Comparison of ENCODE assay signal across 17 cellular contexts in genomic region chr3:132638721-132639120, GRCh38. TPM values are rescaled to one million over a fixed set of nuclear protein-coding genes. Genes with fewer than 3 reads are reported as not detected.
A peak's percentile ranks its signal among the peaks of the same experiment; 100 is the strongest.
DNase-seq lines count a peak whose midpoint lies in the region; ATAC-seq and TF ChIP-seq lines count a peak whose summit lies in the region.
"Had no signal": no experiment of that assay in that cellular context is flagged by ENCODE, and none has a peak within 500 bp of the region (broad histone marks: within the 10 kb centered on the region; RNA-seq: fewer than 3 reads in every experiment).

No MANE protein-coding gene starts in this region.

- no peak overlapping the region for H3K4me3 Mint-ChIP-seq in nephron
- H3K4me3 Mint-ChIP-seq: CD14-positive monocyte; CD8-positive, alpha-beta T cell had no signal

- peaks cover 10% of the 10 kb centered on the region for H3K36me3 Mint-ChIP-seq in nephron (ENCODE audit: low read depth)

- no peak for TF ChIP-seq EP300 in suprapubic skin (IDR thresholded peaks at IDR 0.05)

- DNase-seq in NCI-H82 (lab: John Stamatoyannopoulos, UW) (peak; percentile 30), NCI-H82 treated with DMSO at 0.1 percent for 48 hours (lab: John Stamatoyannopoulos, UW; ENCODE audit: unreplicated experiment) (no peak), fibroblast of villous mesenchyme (ENCODE audit: low read depth) (peak; percentile 42), NCI-H1436 treated with DMSO at 0.1 percent for 48 hours (lab: John Stamatoyannopoulos, UW) (no peak), suprapubic skin (ENCODE audit: low spot score in 2 of 2) (no peak)
- DNase-seq: CD8-positive, alpha-beta T cell; COR-L47; DMS153; DND-41; GDM1; HCEC 1CT had no signal

- H3K4me3 ChIP-seq in fibroblast of villous mesenchyme (ENCODE audit: low read depth, low read length) = no peak overlapping the region
- H3K4me3 ChIP-seq in suprapubic skin = no peak overlapping the region

- H3K27me3 ChIP-seq in suprapubic skin = no peaks in the 10 kb centered on the region

- H3K36me3 ChIP-seq in suprapubic skin = peaks cover 18% of the 10 kb centered on the region

- H3K4me1 Mint-ChIP-seq in nephron = no peaks in the 10 kb centered on the region

- TF ChIP-seq CTCF in fibroblast of villous mesenchyme (IDR thresholded peaks at IDR 0.05; ENCODE audit: insufficient read depth, low read depth, low read length) (no peak), nephron (IDR thresholded peaks at IDR 0.05; ENCODE audit: unreplicated experiment in 3 of 3) (no peak), suprapubic skin (IDR thresholded peaks at IDR 0.05) (no peak)

- peaks cover 8% of the 10 kb centered on the region for H3K4me1 ChIP-seq in suprapubic skin

- H3K27ac ChIP-seq in suprapubic skin = no peak overlapping the region
- H3K27ac ChIP-seq: 22Rv1 had no signal

- H3K27me3 Mint-ChIP-seq in nephron (ENCODE audit: low read depth) = peaks cover 3% of the 10 kb centered on the region

- no peaks in the 10 kb centered on the region for H3K9me3 ChIP-seq in suprapubic skin

- no peak for ATAC-seq in GM21619 (IDR thresholded peaks at IDR 0.05; ENCODE audit: unreplicated experiment)
- ATAC-seq: CD8-positive, alpha-beta T cell had no signal

- peak overlapping the region; percentile 14 to 66 (median 15) for H3K27ac Mint-ChIP-seq in nephron
- H3K27ac Mint-ChIP-seq: CD14-positive monocyte; CD8-positive, alpha-beta T cell had no signal

- H3K9me3 Mint-ChIP-seq in nephron = no peaks in the 10 kb centered on the region
- H3K9me3 Mint-ChIP-seq: CD8-positive, alpha-beta T cell had no signal

- TF ChIP-seq POLR2A in suprapubic skin (IDR thresholded peaks at IDR 0.05) = no peak

RNA-seq across cellular contexts. Expression of gene ACAD11, which starts 20.9 kb away (rescaled TPM):
- total RNA-seq in fibroblast of villous mesenchyme (29.6 and 45.3 TPM in 2 replicates), suprapubic skin (100 to 1,000 TPM in 1 of 4 donors, 10 to 100 TPM in 3; 18.2 to 112 (median 23.3) TPM)

RNA-seq across cellular contexts. Expression of gene UBA5, which starts 21.4 kb away (rescaled TPM):
- total RNA-seq in fibroblast of villous mesenchyme (48.8 and 51.2 TPM in 2 replicates), suprapubic skin (10 to 100 TPM; 16.3 to 52.3 (median 27.5) TPM)

RNA-seq across cellular contexts. Expression of gene ACKR4, which starts 41.7 kb away (rescaled TPM):
- total RNA-seq in fibroblast of villous mesenchyme (2.9 and 9.5 TPM in 2 replicates), suprapubic skin (1 to 10 TPM; 1.8 to 8.9 (median 2.6) TPM)
- total RNA-seq: A673, H4 had no signal

Comparison
In these comparisons a context has a peak if more than half of its experiments do, and no peak if none do; other contexts are left out.
1. DNase-seq: peak in NCI-H82 (single experiment) and fibroblast of villous mesenchyme (single experiment); none in NCI-H82 treated with DMSO at 0.1 percent for 48 hours (single experiment), NCI-H1436 treated with DMSO at 0.1 percent for 48 hours (single experiment) and suprapubic skin (0 of 2).